26 cellular contexts compared by ENCODE assay signal in the genomic region with DNA sequence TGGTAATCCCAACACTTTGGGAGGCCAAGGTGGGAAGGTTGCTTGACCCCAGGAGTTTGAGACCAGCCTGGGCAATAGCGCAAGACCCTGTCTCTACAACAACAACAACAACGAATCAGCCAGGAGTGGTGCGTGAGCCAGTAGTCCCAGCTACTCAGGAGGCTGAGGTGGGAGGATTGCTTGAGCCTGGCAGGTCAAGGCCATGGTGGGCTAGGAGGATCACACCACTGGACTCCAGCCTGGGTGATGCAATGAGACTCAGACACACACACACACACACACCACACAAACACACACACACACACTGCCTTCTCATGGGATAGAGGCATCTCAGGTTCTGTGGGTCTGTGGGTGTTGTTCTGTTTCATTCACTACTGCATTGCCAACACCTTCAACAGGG.
"Had no signal": no experiment of that assay in that cellular context is flagged by ENCODE, and none has a peak within 500 bp of the region (broad histone marks: within the 10 kb centered on the region; RNA-seq: fewer than 3 reads in every experiment).

No MANE protein-coding gene starts in this region.

- H3K27ac ChIP-seq: brain microvascular endothelial cell, cardiac muscle cell, RWPE1 had no signal

- H3K27me3 ChIP-seq: cardiac muscle cell, SJCRH30 had no signal

- H3K36me3 Mint-ChIP-seq: activated CD8-positive, alpha-beta memory T cell treated with anti-CD3 and anti-CD28 coated beads, Interleukin-2, amount 10 ng/mL, durations not matched to agents 7 days and 5 days; WTC11 had no signal

- ATAC-seq: activated CD8-positive, alpha-beta memory T cell treated with anti-CD3 and anti-CD28 coated beads, Interleukin-2, amount 10 ng/mL, durations not matched to agents 7 days and 5 days had no signal

- DNase-seq: activated CD4-positive, alpha-beta T cell treated with anti-CD3 and anti-CD28 coated beads for 48 hours; activated CD4-positive, alpha-beta T cell treated with anti-CD3 and anti-CD28 coated beads, Interleukin-2, amount 50 U/mL, for 48 hours; activated CD4-positive, CD25-positive, alpha-beta regulatory T cell treated with anti-CD3 and anti-CD28 coated beads, Interleukin-2, amount 50 U/mL, for 72 hours; activated CD8-positive, alpha-beta memory T cell treated with anti-CD3 and anti-CD28 coated beads, Interleukin-2, amount 10 ng/mL, durations not matched to agents 7 days and 5 days; activated gamma-delta T cell; activated naive CD4-positive, alpha-beta T cell treated with anti-CD3 and anti-CD28 coated beads for 36 hours; activated T-cell treated with anti-CD3 and anti-CD28 coated beads, Interleukin-2, amount 50 U/mL, for 4 hours; brain microvascular endothelial cell; KG1; NCI-H1048; NCI-H1694; NCI-H2029; NCI-H2107; NCI-H2171 treated with DMSO at 0.1 percent for 48 hours; NCI-H226; NCI-H526; NCI-H774; OCI-M1; Right ventricle myocardium superior; SJCRH30; SK-N-SH; T-helper 1 cell had no signal

- H3K9ac ChIP-seq: SK-N-SH had no signal

- H3K36me3 ChIP-seq: brain microvascular endothelial cell, cardiac muscle cell, SJCRH30 had no signal

- H3K9me3 ChIP-seq: SJCRH30, SK-N-SH had no signal

- H3K27ac Mint-ChIP-seq: activated CD8-positive, alpha-beta memory T cell treated with anti-CD3 and anti-CD28 coated beads, Interleukin-2, amount 10 ng/mL, durations not matched to agents 7 days and 5 days; activated naive CD4-positive, alpha-beta T cell treated with anti-CD3 and anti-CD28 coated beads for 36 hours; activated naive CD8-positive, alpha-beta T cell; WTC11 had no signal

- H3K4me3 ChIP-seq: cardiac muscle cell, SJCRH30 had no signal

- H3K27me3 Mint-ChIP-seq: activated CD8-positive, alpha-beta memory T cell treated with anti-CD3 and anti-CD28 coated beads, Interleukin-2, amount 10 ng/mL, durations not matched to agents 7 days and 5 days; activated naive CD8-positive, alpha-beta T cell had no signal

- H3K4me2 ChIP-seq: SK-N-SH had no signal

- H3K4me3 Mint-ChIP-seq: activated CD8-positive, alpha-beta memory T cell treated with anti-CD3 and anti-CD28 coated beads, Interleukin-2, amount 10 ng/mL, durations not matched to agents 7 days and 5 days; activated naive CD4-positive, alpha-beta T cell treated with anti-CD3 and anti-CD28 coated beads for 36 hours; activated naive CD8-positive, alpha-beta T cell; activated T-cell treated with anti-CD3 and anti-CD28 coated beads, Interleukin-2, amount 50 U/mL, for 4 hours; WTC11 had no signal

- H3K9me3 Mint-ChIP-seq: activated naive CD4-positive, alpha-beta T cell treated with anti-CD3 and anti-CD28 coated beads for 36 hours; activated T-cell treated with anti-CD3 and anti-CD28 coated beads, Interleukin-2, amount 50 U/mL, for 4 hours; WTC11 had no signal
